Comparison of ENCODE assay signal across 21 cellular contexts in genomic region chr9:135849186-135849585, GRCh38.
"Had no signal": no experiment of that assay in that cellular context is flagged by ENCODE, and none has a peak within 500 bp of the region (broad histone marks: within the 10 kb centered on the region; RNA-seq: fewer than 3 reads in every experiment).

No MANE protein-coding gene starts in this region.

- H2AFZ ChIP-seq: PC-9 had no signal

- H3K27ac Mint-ChIP-seq: activated CD4-positive, alpha-beta T cell treated with anti-CD3 and anti-CD28 coated beads, Interleukin-2, amount 10 ng/mL, durations not matched to agents 7 days and 5 days; activated naive CD4-positive, alpha-beta T cell treated with anti-CD3 and anti-CD28 coated beads, Interleukin-2, amount 10 ng/mL, durations not matched to agents 7 days and 5 days; activated T-helper 2 cell treated with anti-CD3 and anti-CD28 coated beads, Interferon-gamma antibody, Interleukin-2, Interleukin-4, amounts not matched to agents 10 μg/mL and 5 μg/mL and 100 μg/mL, durations not matched to agents 14 hours and 24 hours and 36 hours had no signal

- H3K4me3 Mint-ChIP-seq: activated CD4-positive, alpha-beta memory T cell treated with anti-CD3 and anti-CD28 coated beads for 36 hours; activated CD4-positive, alpha-beta T cell treated with anti-CD3 and anti-CD28 coated beads, Interleukin-2, amount 10 ng/mL, durations not matched to agents 7 days and 5 days; activated naive CD4-positive, alpha-beta T cell treated with anti-CD3 and anti-CD28 coated beads, Interleukin-2, amount 10 ng/mL, durations not matched to agents 7 days and 5 days; activated naive CD8-positive, alpha-beta T cell treated with anti-CD3 and anti-CD28 coated beads for 36 hours; activated T-cell treated with anti-CD3 and anti-CD28 coated beads, Interleukin-2, amount 50 U/mL, for 4 hours had no signal

- H3K27me3 Mint-ChIP-seq: activated CD4-positive, alpha-beta memory T cell treated with anti-CD3 and anti-CD28 coated beads for 36 hours; activated CD4-positive, alpha-beta T cell treated with anti-CD3 and anti-CD28 coated beads, Interleukin-2, amount 10 ng/mL, durations not matched to agents 7 days and 5 days; activated naive CD4-positive, alpha-beta T cell treated with anti-CD3 and anti-CD28 coated beads, Interleukin-2, amount 10 ng/mL, durations not matched to agents 7 days and 5 days; activated naive CD8-positive, alpha-beta T cell treated with anti-CD3 and anti-CD28 coated beads for 36 hours had no signal

- H3K27ac ChIP-seq: PC-9 had no signal

- H3K4me3 ChIP-seq: PC-9 had no signal

- H3K4me1 Mint-ChIP-seq: activated naive CD4-positive, alpha-beta T cell treated with anti-CD3 and anti-CD28 coated beads, Interleukin-2, amount 10 ng/mL, durations not matched to agents 7 days and 5 days had no signal

- DNase-seq: activated CD4-positive, alpha-beta memory T cell treated with anti-CD3 and anti-CD28 coated beads for 36 hours; activated CD4-positive, alpha-beta T cell treated with anti-CD3 and anti-CD28 coated beads, Interleukin-2, amount 10 ng/mL, durations not matched to agents 7 days and 5 days; activated CD4-positive, CD25-positive, alpha-beta regulatory T cell; activated CD8-positive, alpha-beta memory T cell treated with anti-CD3 and anti-CD28 coated beads for 24 hours; activated gamma-delta T cell treated with Interleukin-2 at 50 U/mL for 16 hours; activated naive CD4-positive, alpha-beta T cell treated with anti-CD3 and anti-CD28 coated beads, Interleukin-2, amount 10 ng/mL, durations not matched to agents 7 days and 5 days; activated naive CD8-positive, alpha-beta T cell treated with anti-CD3 and anti-CD28 coated beads for 36 hours; activated T-cell treated with anti-CD3 and anti-CD28 coated beads, Interleukin-2, amount 50 U/mL, for 4 hours; cerebellar nuclear complex; KBM-7; NCI-H1092; NCI-H1417; NCI-H1930; NCI-H2171; NCI-H2227 treated with DMSO at 0.1 percent for 48 hours; NCI-H526; NCI-H774; PC-9; SIG-M5; T1000 had no signal

- ATAC-seq: activated T-cell treated with anti-CD3 and anti-CD28 coated beads, Interleukin-2, amount 50 U/mL, for 4 hours had no signal

- H3K4me2 ChIP-seq: PC-9 had no signal
